10 cellular contexts compared by ENCODE assay signal in genomic region chr3:26712211-26713026, GRCh38.
DNase-seq lines count a peak whose midpoint lies in the region; ATAC-seq, FAIRE-seq and TF ChIP-seq lines count a peak whose summit lies in the region.
"Had no signal": no experiment of that assay in that cellular context is flagged by ENCODE, and none has a peak within 500 bp of the region (broad histone marks: within the 10 kb centered on the region; RNA-seq: fewer than 3 reads in every experiment).

No MANE protein-coding gene starts in this region.

- no peak overlapping the region for H2BK12ac ChIP-seq in H1 (ENCODE audit: low read depth, low read length)

- peak overlapping the region; percentile 64 to 76 (median 73) for H3K27ac Mint-ChIP-seq in nephron
- H3K27ac Mint-ChIP-seq: T-helper 1 cell treated with Interleukin-12 subunit alpha and Interleukin-12 subunit beta and Interleukin-4 antibody, amounts not matched to agents 30 μg/mL and 1 μg/mL, for 36 hours had no signal

- WGBS in H1 (ENCODE audit: extremely low coverage in 1 of 2, insufficient coverage in 1 of 2, insufficient read length in 1 of 2, insufficient replicate concordance in 2 of 2, low coverage in 1 of 2, low lambda C conversion rate in 2 of 2, missing lambda C conversion rate in 1 of 2), 2 experiments = 45% methylated on average over 5 of the region's 5 CpGs; no CpG with 5 or more reads in 1 of the 2 experiments

- no peak overlapping the region for H3K18ac ChIP-seq in H1 (ENCODE audit: extremely low read depth, low read length)

- H3K9me3 Mint-ChIP-seq in nephron = peaks cover 10% of the 10 kb centered on the region

- H3K4me1 ChIP-seq in H1 (replicated peaks in 1 of 4; ENCODE audit: control insufficient read depth in 3 of 4, insufficient read depth in 4 of 4, low read length in 3 of 4) = peaks cover 0 to 4% (median 0%) of the 10 kb centered on the region in 4 experiments; a peak in 1 of 7 replicates

- no peak for TF ChIP-seq EP300 in H1 (IDR thresholded peaks at IDR 0.05; ENCODE audit: borderline replicate concordance in 1 of 2, low read depth in 2 of 2, low read length in 2 of 2)

- H3K36me3 Mint-ChIP-seq in nephron (ENCODE audit: low read depth) = peaks cover 15% of the 10 kb centered on the region
- H3K36me3 Mint-ChIP-seq: naive B cell had no signal

- H3K9me3 ChIP-seq in H1 (ENCODE audit: insufficient read depth in 2 of 2, low read depth in 1 of 2, low read length in 1 of 2) = no peaks in the 10 kb centered on the region; a peak in 1 of 4 replicates

- no peak overlapping the region for H3K9ac ChIP-seq in H1 (replicated peaks in 1 of 4; ENCODE audit: extremely low read depth in 1 of 4, low read depth in 3 of 4, low read length in 3 of 4)

- H3K4me2 ChIP-seq in H1 (ENCODE audit: insufficient read depth in 1 of 2, low read depth in 2 of 2, low read length in 2 of 2) = no peak overlapping the region

- H2BK5ac ChIP-seq in H1 (ENCODE audit: low read depth, low read length) = no peak overlapping the region

- no peak overlapping the region for H4K5ac ChIP-seq in H1 (ENCODE audit: insufficient read length, low read depth, low read length)

- H3K36me3 ChIP-seq in H1 (ENCODE audit: control insufficient read depth in 2 of 4, insufficient read depth in 4 of 4, low read length in 3 of 4) = no peaks in the 10 kb centered on the region

- no peaks in the 10 kb centered on the region for H3K79me2 ChIP-seq in H1 (ENCODE audit: control insufficient read depth in 1 of 2, insufficient read depth in 2 of 2, low read length in 2 of 2)

- no peak overlapping the region for H2BK15ac ChIP-seq in H1 (ENCODE audit: low read length)

- no peak overlapping the region for H3K4me3 Mint-ChIP-seq in nephron
- H3K4me3 Mint-ChIP-seq: naive B cell; T-helper 1 cell treated with Interleukin-12 subunit alpha and Interleukin-12 subunit beta and Interleukin-4 antibody, amounts not matched to agents 30 μg/mL and 1 μg/mL, for 36 hours had no signal

- H3K23ac ChIP-seq in H1 (ENCODE audit: insufficient read length) = no peak overlapping the region

- no peak overlapping the region for H4K8ac ChIP-seq in H1 (ENCODE audit: extremely low read depth, insufficient read depth, low read length)

- ATAC-seq in GM19328 (IDR thresholded peaks at IDR 0.05; ENCODE audit: unreplicated experiment) = peak; percentile 76
- peak; percentile 91 for ATAC-seq in HG03342 (IDR thresholded peaks at IDR 0.05; ENCODE audit: unreplicated experiment)

- no peak overlapping the region for H2AFZ ChIP-seq in H1 (ENCODE audit: low read length)

- no peak overlapping the region for H2BK120ac ChIP-seq in H1 (replicated peaks; ENCODE audit: low read depth, low read length)

- H3K14ac ChIP-seq in H1 (ENCODE audit: insufficient read length) = no peak overlapping the region

- H3K4me3 ChIP-seq in H1 (ENCODE audit: extremely low read depth in 1 of 4, insufficient read depth in 2 of 4, low read depth in 3 of 4, low read length in 4 of 4) = no peak overlapping the region

- peak; percentile 36 for FAIRE-seq in H1 (lab: Jason Lieb, UNC)

- DNase-seq in DMS53 (lab: John Stamatoyannopoulos, UW) (peak; percentile 64), NCI-H82 treated with DMSO at 0.1 percent for 48 hours (lab: John Stamatoyannopoulos, UW; ENCODE audit: unreplicated experiment) (peak; percentile 8), H1 (ENCODE audit: low read depth in 1 of 2, low spot score in 2 of 2) (peak in 1 of 2 experiments; percentile 45), UCSD-AML1 (lab: John Stamatoyannopoulos, UW; ENCODE audit: unreplicated experiment) (no peak), GM19238 (ENCODE audit: insufficient read length, low spot score) (no peak)
- DNase-seq: naive B cell had no signal

- peak; percentile 84 to 85 for TF ChIP-seq RAD21 in H1 (IDR thresholded peaks at IDR 0.05 in 1 of 2, conservative IDR thresholded peaks at IDR 0.05 in 1 of 2; ENCODE audit: low read depth in 2 of 2, low read length in 2 of 2)

- no peaks in the 10 kb centered on the region for H3K27me3 ChIP-seq in H1 (replicated peaks in 1 of 4; ENCODE audit: control insufficient read depth in 3 of 4, extremely low read depth in 1 of 4, insufficient read depth in 3 of 4, low read length in 3 of 4)

- H3K4me1 Mint-ChIP-seq in nephron = peaks cover 18% of the 10 kb centered on the region
- H3K4me1 Mint-ChIP-seq: naive B cell had no signal

- H3K79me1 ChIP-seq in H1 (ENCODE audit: low read depth, low read length) = no peaks in the 10 kb centered on the region

- H3K27me3 Mint-ChIP-seq in nephron (ENCODE audit: low read depth) = no peaks in the 10 kb centered on the region
- H3K27me3 Mint-ChIP-seq: naive B cell had no signal

- H3K23me2 ChIP-seq in H1 (ENCODE audit: low read depth, low read length) = no peaks in the 10 kb centered on the region

- H2AK5ac ChIP-seq in H1 (ENCODE audit: low read depth, low read length) = no peak overlapping the region

- H3K4ac ChIP-seq in H1 (replicated peaks; ENCODE audit: insufficient read length, low read depth, low read length) = no peak overlapping the region

- no peak overlapping the region for H3K27ac ChIP-seq in H1 (ENCODE audit: low read depth, low read length)

- no peak for TF ChIP-seq POLR2A in H1 (IDR thresholded peaks at IDR 0.05; ENCODE audit: control extremely low read depth in 1 of 2, low read depth in 2 of 2, low read length in 2 of 2)

- H4K20me1 ChIP-seq in H1 (replicated peaks in 1 of 2; ENCODE audit: control insufficient read depth in 1 of 2, insufficient read depth in 2 of 2, low read length in 2 of 2) = no peaks in the 10 kb centered on the region

- H4K91ac ChIP-seq in H1 (replicated peaks; ENCODE audit: insufficient read length, low read length) = no peak overlapping the region

- TF ChIP-seq CTCF in H1 (IDR thresholded peaks at IDR 0.05; ENCODE audit: control extremely low read depth in 1 of 3, insufficient read depth in 1 of 3, low read depth in 1 of 3, low read length in 3 of 3) (peak in 2 of 3 experiments; percentile 58 to 66; a peak in 3 of 4 replicates), nephron (IDR thresholded peaks at IDR 0.05; ENCODE audit: unreplicated experiment in 3 of 3) (peak; percentile 72 to 85 (median 79))

- CTCF ChIA-PET in H1 (lab: Charles Lee; ENCODE audit: partially characterized antibody) = interaction anchor here (0.6 to 4.6 kb wide), 29 partner anchors 8 to 750 kb away, joined by 3 to 40 read pairs (median 3); partner anchors contain the start of gene LRRC3B

- no peak overlapping the region for H3K56ac ChIP-seq in H1 (replicated peaks; ENCODE audit: insufficient read length, low read depth, low read length)

- no peak overlapping the region for H2BK20ac ChIP-seq in H1 (ENCODE audit: low read length)

- POLR2A ChIA-PET in H1 (lab: Charles Lee; ENCODE audit: partially characterized antibody) = no interaction called here

TF ChIP-seq in H1, 55 proteins besides CTCF, POLR2A, EP300 and RAD21:
- TF ChIP-seq POLR2AphosphoS5 (IDR thresholded peaks at IDR 0.05; ENCODE audit: low read depth, low read length) (no peak), NRF1 (IDR thresholded peaks at IDR 0.05; ENCODE audit: low read depth, low read length) (no peak), RBBP5 (IDR thresholded peaks at IDR 0.05; ENCODE audit: borderline replicate concordance, low read depth, low read length) (no peak), JUND (IDR thresholded peaks at IDR 0.05; ENCODE audit: low read length) (no peak)
TF ChIP-seq in H1: peak in this region for 0.

Comparison
In these comparisons a context has a peak if more than half of its experiments do, and no peak if none do; other contexts are left out.
1. DNase-seq: peak in DMS53 (single experiment) and NCI-H82 treated with DMSO at 0.1 percent for 48 hours (single experiment); none in UCSD-AML1 (single experiment) and GM19238 (single experiment).